In genomic region chrX:65702956-65703355, GRCh38 we compare ENCODE assay signal across 1 cellular context.
A peak's percentile ranks its signal among the peaks of the same experiment; 100 is the strongest.
TF ChIP-seq lines count a peak whose summit lies in the region.

No MANE protein-coding gene starts in this region.

TF ChIP-seq in GM12878, 131 proteins besides CTCF, POLR2A, EP300 and RAD21 (continued from another document):
- TF ChIP-seq NKRF (conservative IDR thresholded peaks at IDR 0.05) (no peak), NFIC (IDR thresholded peaks at IDR 0.05; ENCODE audit: low read depth, low read length) (peak; percentile 76; the same call in 1 of the 2 replicates), RUNX3 (IDR thresholded peaks at IDR 0.05; ENCODE audit: low read length) (peak; percentile 29; the same call in 1 of the 2 replicates), KAT2A (conservative IDR thresholded peaks at IDR 0.05; ENCODE audit: control insufficient read depth, low read depth, low read length) (no peak), MEF2A (IDR thresholded peaks at IDR 0.05; ENCODE audit: insufficient read depth, low read depth, low read length) (0 out of 2 replicates have a peak, but pooled peaks have one; percentile 73), FOXM1 (IDR thresholded peaks at IDR 0.05; ENCODE audit: low read depth, low read length) (peak; percentile 39; the same call in 1 of the 2 replicates), CREM (IDR thresholded peaks at IDR 0.05; ENCODE audit: low read depth) (peak; percentile 56; the same call in 1 of the 2 replicates), JUND (IDR thresholded peaks at IDR 0.05; ENCODE audit: low read depth, low read length) (no peak), BMI1 (IDR thresholded peaks at IDR 0.05; ENCODE audit: borderline replicate concordance) (no peak), GABPA (IDR thresholded peaks at IDR 0.05; ENCODE audit: low read depth) (0 out of 2 replicates have a peak, but pooled peaks have one; percentile 34), CREB1 (IDR thresholded peaks at IDR 0.05; ENCODE audit: low read depth) (peak; percentile 59; the same call in 1 of the 2 replicates), ZNF592 (IDR thresholded peaks at IDR 0.05) (no peak), ATF2 (IDR thresholded peaks at IDR 0.05; ENCODE audit: low read length) (peak; percentile 55; the same call in 1 of the 2 replicates), EED (IDR thresholded peaks at IDR 0.05; ENCODE audit: low read depth) (0 out of 2 replicates have a peak, but pooled peaks have one; percentile 16), CUX1 (IDR thresholded peaks at IDR 0.05; ENCODE audit: insufficient replicate concordance, low read depth, low read length) (no peak), E2F8 (IDR thresholded peaks at IDR 0.05; ENCODE audit: low read depth, partially characterized antibody) (no peak), ATF3 (IDR thresholded peaks at IDR 0.05; ENCODE audit: borderline replicate concordance, extremely low read depth, low read depth, low read length) (no peak), MEF2B (IDR thresholded peaks at IDR 0.05; ENCODE audit: partially characterized antibody, poor library complexity, severe bottlenecking) (peak; percentile 20), ATF7 (IDR thresholded peaks at IDR 0.05; ENCODE audit: low read depth) (no peak), IKZF2 (IDR thresholded peaks at IDR 0.05) (0 out of 4 replicates have a peak, but pooled peaks have one; percentile 23 to 42), TCF7 (IDR thresholded peaks at IDR 0.05; ENCODE audit: borderline replicate concordance) (peak; percentile 44; the same call in 1 of the 2 replicates), MTA2 (IDR thresholded peaks at IDR 0.05; ENCODE audit: low read depth) (peak; percentile 45; the same call in 1 of the 2 replicates), SUZ12 (IDR thresholded peaks at IDR 0.05; ENCODE audit: unreplicated experiment) (no peak), SREBF2 (IDR thresholded peaks at IDR 0.05; ENCODE audit: low read length) (no peak), JUNB (IDR thresholded peaks at IDR 0.05) (peak; percentile 95)
TF ChIP-seq in GM12878: peak in this region for 14.
